Comparison of ENCODE assay signal across 11 cellular contexts in genomic region chr7:98352621-98353020, GRCh38. TPM values are rescaled to one million over a fixed set of nuclear protein-coding genes. Genes with fewer than 3 reads are reported as not detected.
DNase-seq lines count a peak whose midpoint lies in the region; ATAC-seq and TF ChIP-seq lines count a peak whose summit lies in the region.
"Had no signal": no experiment of that assay in that cellular context is flagged by ENCODE, and none has a peak within 500 bp of the region (broad histone marks: within the 10 kb centered on the region; RNA-seq: fewer than 3 reads in every experiment).

No MANE protein-coding gene starts in this region.

- in situ Hi-C loops in transverse colon (cut with MboI; ENCODE audit: low pct_ligation_motif_present in 1 of 4, low pct_unique_long_range_greater_than_20kb in 1 of 4, low sequenced_read_pairs in 3 of 4), result no loop called here

- H4K20me1 ChIP-seq in PC-3 (ENCODE audit: low read length), result no peaks in the 10 kb centered on the region

- peak overlapping the region; percentile 62 for H3K9ac ChIP-seq in PC-3 (ENCODE audit: low read length)

- CTCF ChIA-PET in PC-3 (lab: Charles Lee), result interaction anchor here (1.0 to 1.1 kb wide), 2 partner anchors 48 to 66 kb away, joined by 3 to 12 read pairs; partner anchors contain the start of gene BAIAP2L1

- H3K4me2 ChIP-seq in PC-3 (ENCODE audit: low read length), result peak overlapping the region; percentile 89

- H3F3A ChIP-seq in PC-3 (ENCODE audit: low read length, unreplicated experiment), result no peaks in the 10 kb centered on the region

- 24 to 40% methylated on average over 4 of the region's 4 CpGs for WGBS in transverse colon (ENCODE audit: low coverage in 1 of 2), 2 donors

- POLR2A ChIA-PET in PC-3 (lab: Charles Lee; ENCODE audit: unreplicated experiment), result interaction anchor here (0.5 to 0.7 kb wide), 2 partner anchors 44 to 48 kb away, joined by 3 to 5 read pairs; partner anchors contain the start of gene BAIAP2L1

- no peaks in the 10 kb centered on the region for H3K27me3 ChIP-seq in PC-3 (ENCODE audit: low read length)
- H3K27me3 ChIP-seq in transverse colon, result no peaks in the 10 kb centered on the region
- H3K27me3 ChIP-seq: gastroesophageal sphincter had no signal

- H3K4me1 ChIP-seq in PC-3 (ENCODE audit: insufficient read depth, low read length), result peaks cover 42% of the 10 kb centered on the region
- H3K4me1 ChIP-seq in transverse colon, result peaks cover 16 to 42% (median 25%) of the 10 kb centered on the region in 4 donors

- no TSS peak for BruUV-seq in PC-3 (replicated peaks; lab: Mats Ljungman, UMichigan)

- H2AFZ ChIP-seq in PC-3 (ENCODE audit: low read length), result no peak overlapping the region

- intact Hi-C loops in PC-3 (cut with micrococcal nuclease) (loop anchor here (1.0 to 5.0 kb wide), 2 partner anchors 49 to 65 kb away; partner anchors contain the start of gene BAIAP2L1), transverse colon (cut with DNase I; ENCODE audit: low total_unique reads) (no loop called here)

- peak; percentile 79 for DNase-seq in GM04504 (ENCODE audit: low read depth)
- peak; percentile 96 for DNase-seq in PC-3
- DNase-seq in fibroblast of gingiva (ENCODE audit: low read depth), result peak; percentile 82
- DNase-seq in transverse colon, result no peak
- no peak for DNase-seq in Kasumi-1 (lab: John Stamatoyannopoulos, UW)
- no peak for DNase-seq in NK-92 (lab: John Stamatoyannopoulos, UW; ENCODE audit: unreplicated experiment)
- DNase-seq: activated CD4-positive, alpha-beta T cell treated with anti-CD3 and anti-CD28 coated beads, Interleukin-2, amount 50 U/mL, for 4 hours; stimulated activated naive CD4-positive, alpha-beta T cell treated with Interleukin-2 at 50 U/mL for 16 hours had no signal

- ATAC-seq in PC-3 (peak; percentile 59), HG03025 (IDR thresholded peaks at IDR 0.05; ENCODE audit: low FRiP score, unreplicated experiment) (no peak)
- ATAC-seq: gastroesophageal sphincter, Right ventricle myocardium inferior had no signal

- peaks cover 9% of the 10 kb centered on the region; the same call in 1 of the 2 replicates for H3K36me3 ChIP-seq in PC-3 (ENCODE audit: low read depth, low read length)
- no peaks in the 10 kb centered on the region for H3K36me3 ChIP-seq in transverse colon
- H3K36me3 ChIP-seq: gastroesophageal sphincter had no signal

- H3K4me3 ChIP-seq in PC-3 (ENCODE audit: low read length), result peak overlapping the region; percentile 50; the same call in 1 of the 2 replicates
- no peak overlapping the region for H3K4me3 ChIP-seq in transverse colon
- H3K4me3 ChIP-seq: gastroesophageal sphincter had no signal

- no peak for TF ChIP-seq POLR2A in transverse colon (IDR thresholded peaks at IDR 0.05)

- peak; percentile 22 for TF ChIP-seq EP300 in transverse colon (IDR thresholded peaks at IDR 0.05; ENCODE audit: low read depth)

- TF ChIP-seq CTCF in PC-3 (conservative IDR thresholded peaks at IDR 0.05; ENCODE audit: low read depth, low read length), result no peak
- no peak for TF ChIP-seq CTCF in transverse colon (IDR thresholded peaks at IDR 0.05)

- H3K9me2 ChIP-seq in PC-3 (replicated peaks; ENCODE audit: low read length), result no peaks in the 10 kb centered on the region

- peak overlapping the region; percentile 88 for H3K27ac ChIP-seq in PC-3 (ENCODE audit: low read length)
- peak overlapping the region; percentile 80 to 91 (median 84) for H3K27ac ChIP-seq in transverse colon
- H3K27ac ChIP-seq: gastroesophageal sphincter had no signal

- H3K9me3 ChIP-seq in PC-3 (ENCODE audit: low read length) (no peaks in the 10 kb centered on the region), transverse colon (no peaks in the 10 kb centered on the region)

- peaks cover 51% of the 10 kb centered on the region for H3K79me2 ChIP-seq in PC-3 (ENCODE audit: low read length)

RNA-seq across cellular contexts. Expression of gene BAIAP2L1, which starts 48.3 kb away (rescaled TPM):
- total RNA-seq in PC-3 (2014; rRNA removed) (18.9 and 30.5 TPM in 2 replicates), transverse colon (10 to 100 TPM; 39.8 to 59.8 (median 53.3) TPM)

Comparison
In these comparisons a context has a peak if more than half of its experiments do, and no peak if none do; other contexts are left out.
1. DNase-seq: peak in GM04504 (single experiment), PC-3 (single experiment) and fibroblast of gingiva (single experiment); none in transverse colon (single experiment), Kasumi-1 (0 of 2) and NK-92 (single experiment).